In the genomic region with DNA sequence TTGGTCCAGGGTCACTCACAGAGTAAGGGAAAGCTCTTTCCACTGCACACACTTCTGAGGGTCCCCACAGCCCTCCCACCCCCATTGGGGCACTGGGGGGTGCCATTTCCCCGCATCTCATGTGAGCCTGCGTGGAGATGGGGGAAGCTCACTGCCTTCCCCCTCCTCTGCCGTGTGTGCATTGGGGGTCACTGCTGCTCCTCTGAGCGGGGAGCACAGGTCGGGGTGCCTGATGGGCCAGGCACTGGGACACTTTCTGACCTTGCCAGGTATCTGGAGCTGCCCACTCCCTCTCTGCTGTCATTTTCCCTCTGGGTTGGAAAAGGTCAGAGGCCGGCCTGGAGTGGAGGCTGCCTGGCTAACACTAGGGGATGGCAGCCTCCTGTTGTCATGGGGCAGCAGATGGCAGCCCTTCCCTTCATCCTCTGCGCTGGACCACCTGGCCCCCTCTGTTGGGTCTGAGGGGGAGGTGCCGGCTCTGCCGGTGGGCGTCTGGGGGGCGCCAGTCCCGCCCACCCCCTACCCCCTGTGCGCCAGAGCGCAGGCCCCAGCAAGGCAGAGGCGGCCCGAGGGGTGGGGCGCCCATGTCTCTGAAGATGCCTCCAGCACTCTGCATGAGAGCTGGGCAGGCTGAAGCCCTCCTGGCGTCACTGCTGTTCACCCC, we compare ENCODE assay signal across 1 cellular context.
TF ChIP-seq lines count a peak whose summit lies in the region.

No MANE protein-coding gene starts in this region.

TF ChIP-seq in SK-N-SH treated with all-trans-retinoic acid at 6 μM for 48 hours, 23 proteins besides CTCF, POLR2A, EP300 and RAD21 (continued from another document):
- TF ChIP-seq PPARA (CRISPR knock-in tag; IDR thresholded peaks at IDR 0.05; ENCODE audit: borderline replicate concordance): no peak
- TF ChIP-seq CSDC2 (CRISPR knock-in tag; IDR thresholded peaks at IDR 0.05): no peak
